In genomic region chr13:48403151-48403631, GRCh38 we compare ENCODE assay signal across 8 cellular contexts. TPM values are rescaled to one million over a fixed set of nuclear protein-coding genes. Genes with fewer than 3 reads are reported as not detected.
DNase-seq lines count a peak whose midpoint lies in the region; ATAC-seq and TF ChIP-seq lines count a peak whose summit lies in the region.

No MANE protein-coding gene starts in this region.

- peaks cover 65% of the 10 kb centered on the region for H3K4me1 Mint-ChIP-seq in central memory CD8-positive, alpha-beta T cell
- no peaks in the 10 kb centered on the region; the same call in 2 of the 3 replicates for H3K4me1 Mint-ChIP-seq in GM23338

- H3K27ac Mint-ChIP-seq in central memory CD8-positive, alpha-beta T cell (ENCODE audit: low read depth): peak overlapping the region; percentile 88
- no peak overlapping the region for H3K27ac Mint-ChIP-seq in GM23338

- H3K27me3 ChIP-seq in prostate gland (replicated peaks; ENCODE audit: insufficient read depth) (no peaks in the 10 kb centered on the region), GM23338 (ENCODE audit: insufficient read depth) (no peaks in the 10 kb centered on the region)

- no peaks in the 10 kb centered on the region for H3K9me2 ChIP-seq in GM23338 (ENCODE audit: insufficient read depth)

- no peaks in the 10 kb centered on the region for H3K9me3 ChIP-seq in prostate gland

- DNase-seq in central memory CD8-positive, alpha-beta T cell (ENCODE audit: low spot score in 2 of 2): peak in 1 of 2 donors; percentile 30
- DNase-seq in prostate gland (ENCODE audit: low spot score) (no peak), NCI-H1417 (lab: John Stamatoyannopoulos, UW) (no peak), dermis blood vessel endothelial cell (no peak), GM23338 (ENCODE audit: low spot score) (no peak)

- intact Hi-C loops in prostate gland (cut with DNase I): loop anchor here (2.0 to 5.0 kb wide), 2 partner anchors 30 to 169 kb away; no protein-coding TSS in a partner anchor

- H2AFZ ChIP-seq in GM23338: no peak overlapping the region

- no peak overlapping the region for H3K4me2 ChIP-seq in GM23338

- H3K27ac ChIP-seq in prostate gland: peak overlapping the region; percentile 62 to 72
- no peak overlapping the region for H3K27ac ChIP-seq in GM23338 (ENCODE audit: low read depth)

- H3K4me1 ChIP-seq in prostate gland (replicated peaks) (peaks cover 10% of the 10 kb centered on the region), GM23338 (ENCODE audit: insufficient read depth) (no peaks in the 10 kb centered on the region)

- TF ChIP-seq POLR2A in prostate gland (IDR thresholded peaks at IDR 0.05): peak; percentile 15

- H3K36me3 ChIP-seq in prostate gland (no peaks in the 10 kb centered on the region), GM23338 (ENCODE audit: insufficient read depth) (no peaks in the 10 kb centered on the region)

- H3K9me3 Mint-ChIP-seq in central memory CD8-positive, alpha-beta T cell: no peaks in the 10 kb centered on the region
- no peaks in the 10 kb centered on the region for H3K9me3 Mint-ChIP-seq in GM23338

- ATAC-seq in GM18858 (IDR thresholded peaks at IDR 0.05; ENCODE audit: unreplicated experiment): peak; percentile 43
- ATAC-seq in HG03175 (IDR thresholded peaks at IDR 0.05; ENCODE audit: unreplicated experiment): peak; percentile 70
- peak; percentile 98 for ATAC-seq in central memory CD8-positive, alpha-beta T cell (replicated peaks; ENCODE audit: extremely low read depth, poor library complexity, severe bottlenecking)
- no peak for ATAC-seq in GM23338
- ATAC-seq in HG03025 (IDR thresholded peaks at IDR 0.05; ENCODE audit: low FRiP score, unreplicated experiment): no peak

- peaks cover 5% of the 10 kb centered on the region for H3K36me3 Mint-ChIP-seq in central memory CD8-positive, alpha-beta T cell (ENCODE audit: insufficient read depth)
- H3K36me3 Mint-ChIP-seq in GM23338 (ENCODE audit: low read depth): no peaks in the 10 kb centered on the region

- no peak for TF ChIP-seq CTCF in prostate gland (IDR thresholded peaks at IDR 0.05)
- TF ChIP-seq CTCF in GM23338 (conservative IDR thresholded peaks at IDR 0.05; ENCODE audit: low read depth in 2 of 2): no peak

- no peaks in the 10 kb centered on the region for H4K20me1 ChIP-seq in GM23338 (replicated peaks; ENCODE audit: insufficient read depth)

- H3F3A ChIP-seq in GM23338 (replicated peaks; ENCODE audit: low read depth): no peaks in the 10 kb centered on the region

- peak overlapping the region; percentile 65 for H3K4me3 Mint-ChIP-seq in central memory CD8-positive, alpha-beta T cell
- H3K4me3 Mint-ChIP-seq in GM23338: no peak overlapping the region

- no peaks in the 10 kb centered on the region for H3K27me3 Mint-ChIP-seq in central memory CD8-positive, alpha-beta T cell
- H3K27me3 Mint-ChIP-seq in GM23338 (ENCODE audit: insufficient read depth, low read depth, poor library complexity): no peaks in the 10 kb centered on the region

- H3K4me3 ChIP-seq in prostate gland (peak overlapping the region in 1 of 2 donors; percentile 12), GM23338 (no peak overlapping the region)

- 9% methylated on average over 2 of the region's 2 CpGs for WGBS in prostate gland

- H3K79me2 ChIP-seq in GM23338 (replicated peaks; ENCODE audit: insufficient read depth): no peaks in the 10 kb centered on the region

TF ChIP-seq in GM23338, 12 proteins besides CTCF, POLR2A, EP300 and RAD21 (continues in another document):
- TF ChIP-seq REST (IDR thresholded peaks at IDR 0.05; ENCODE audit: unreplicated experiment) (no peak), CREB1 (CRISPR knock-in tag; IDR thresholded peaks at IDR 0.05; ENCODE audit: low read depth) (no peak), ZNF462 (CRISPR knock-in tag; IDR thresholded peaks at IDR 0.05) (no peak), ZNF114 (CRISPR knock-in tag; IDR thresholded peaks at IDR 0.05) (no peak), ZNF331 (CRISPR knock-in tag; IDR thresholded peaks at IDR 0.05; ENCODE audit: low read depth) (no peak), POLR2AphosphoS5 (IDR thresholded peaks at IDR 0.05; ENCODE audit: low read depth) (no peak)

RNA-seq across cellular contexts. Expression of gene LPAR6, which starts 9.7 kb away (rescaled TPM):
- 10 to 100 TPM; 17.3 to 66.5 TPM for total RNA-seq in prostate gland
- 42.5 and 66.2 TPM in 2 replicates for total RNA-seq in dermis blood vessel endothelial cell
- total RNA-seq in GM23338 (2014; rRNA removed; shearing (Covaris generic)): 1.4 and 2.6 TPM in 2 replicates
- 1.9 and 2.1 TPM in 2 replicates for polyA plus RNA-seq in GM23338 (2016; fragmentation: Nextera tagmentation; extraction: Ambion mirVana)

Comparison
In these comparisons a context has a peak if more than half of its experiments do, and no peak if none do; other contexts are left out.
1. ATAC-seq: peak in GM18858 (single experiment), HG03175 (single experiment) and central memory CD8-positive, alpha-beta T cell (single experiment); none in GM23338 (single experiment) and HG03025 (single experiment).